Comparison of ENCODE assay signal across 17 cellular contexts in the genomic region with DNA sequence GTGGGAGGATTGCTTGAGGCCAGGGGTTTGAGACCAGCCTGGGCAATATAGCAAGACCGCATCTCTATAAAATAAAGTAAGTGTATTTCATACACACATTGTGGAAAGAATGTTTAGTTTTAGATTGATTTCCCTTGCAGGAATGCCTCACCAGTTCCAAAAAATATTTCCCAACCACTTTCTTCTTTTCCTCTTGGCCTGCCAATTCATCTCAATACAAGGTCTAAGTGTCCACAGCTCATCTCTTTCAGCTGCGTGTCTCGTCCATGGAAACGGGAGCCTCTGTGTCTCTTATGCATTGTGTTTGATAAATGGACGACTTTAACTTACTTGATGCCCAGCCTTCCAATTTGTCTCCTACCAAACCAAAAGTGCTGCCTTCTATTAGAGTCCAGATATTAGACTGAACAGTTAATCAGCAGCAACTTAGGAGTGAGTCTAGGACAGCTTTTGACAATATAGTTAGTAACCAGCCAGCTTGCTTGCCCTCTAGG. TPM values are rescaled to one million over a fixed set of nuclear protein-coding genes. Genes with fewer than 3 reads are reported as not detected.
"Had no signal": no experiment of that assay in that cellular context is flagged by ENCODE, and none has a peak within 500 bp of the region (broad histone marks: within the 10 kb centered on the region; RNA-seq: fewer than 3 reads in every experiment).

No MANE protein-coding gene starts in this region.

- ATAC-seq: activated CD4-positive, alpha-beta T cell treated with anti-CD3 and anti-CD28 coated beads for 36 hours; pancreas; T-cell had no signal

- H3K27ac ChIP-seq: adrenal gland, coronary artery, pancreas, skin epidermis, stomach, uterus, WERI-Rb-1 had no signal

- H3K4me3 ChIP-seq: adrenal gland, coronary artery, pancreas, skin epidermis, stomach, uterus had no signal

- DNase-seq: activated CD4-positive, alpha-beta T cell treated with anti-CD3 and anti-CD28 coated beads for 36 hours; activated naive CD4-positive, alpha-beta T cell treated with Interleukin-2 at 50 U/mL for 16 hours; adrenal gland; effector memory CD4-positive, alpha-beta T cell; erythroblast; left colon; pancreas; stomach; T-cell; T1000; uterus; WERI-Rb-1 had no signal

- H3K4me1 ChIP-seq: pancreas, stomach, uterus had no signal

- H3K36me3 ChIP-seq: uterus had no signal

- H3K27me3 ChIP-seq: adrenal gland, pancreas, stomach, uterus had no signal

- H3K9me3 ChIP-seq: adrenal gland, pancreas, stomach, uterus had no signal

RNA-seq across cellular contexts. Expression of gene BPIFC, which starts 37.6 kb away (rescaled TPM):
- total RNA-seq: activated CD4-positive, alpha-beta T cell treated with anti-CD3 and anti-CD28 coated beads for 36 hours; adrenal gland; cardiac septum; left colon; lung microvascular endothelial cell; stomach; T-cell; uterus had no signal
- polyA plus RNA-seq: adrenal gland, neural cell, stomach had no signal
